In genomic region chr9:93361995-93362394, GRCh38 we compare ENCODE assay signal across 5 cellular contexts.
"Had no signal": no experiment of that assay in that cellular context is flagged by ENCODE, and none has a peak within 500 bp of the region (broad histone marks: within the 10 kb centered on the region; RNA-seq: fewer than 3 reads in every experiment).

No MANE protein-coding gene starts in this region.

- DNase-seq: H9, HCEC 1CT, HFFc6, IMR-90 had no signal

- ATAC-seq: GM23338 had no signal

- H3K27ac Mint-ChIP-seq: GM23338, H9, HFFc6 had no signal

- H3K4me3 ChIP-seq: GM23338 had no signal

- H2AFZ ChIP-seq: GM23338 had no signal

- H3K4me3 Mint-ChIP-seq: GM23338, H9, HFFc6 had no signal

- H3K4me2 ChIP-seq: GM23338 had no signal
